In the genomic region with DNA sequence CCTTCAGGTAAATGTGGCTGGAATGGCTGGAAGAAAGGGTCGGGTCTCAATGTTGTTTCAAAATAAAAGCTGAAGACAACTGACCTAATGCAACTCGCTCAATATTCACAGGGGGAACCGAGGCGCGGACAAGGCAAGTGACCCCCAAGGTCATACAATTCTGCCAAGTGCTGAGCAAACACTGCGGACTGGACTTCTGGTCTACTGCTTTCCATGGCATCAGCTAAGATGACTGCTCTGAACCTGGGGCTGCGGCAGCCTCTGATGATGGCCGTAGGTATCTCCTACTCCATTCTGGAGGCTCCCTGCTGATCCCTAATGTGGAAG, we compare ENCODE assay signal across 26 cellular contexts. TPM values are rescaled to one million over a fixed set of nuclear protein-coding genes. Genes with fewer than 3 reads are reported as not detected.
"Had no signal": no experiment of that assay in that cellular context is flagged by ENCODE, and none has a peak within 500 bp of the region (broad histone marks: within the 10 kb centered on the region; RNA-seq: fewer than 3 reads in every experiment).

No MANE protein-coding gene starts in this region.

- H2AFZ ChIP-seq: hepatocyte had no signal

- H3K9me3 Mint-ChIP-seq: activated CD4-positive, alpha-beta T cell treated with anti-CD3 and anti-CD28 coated beads, Interleukin-2, amount 10 ng/mL, durations not matched to agents 24 days and 14 days; activated CD8-positive, alpha-beta T cell treated with anti-CD3 and anti-CD28 coated beads for 36 hours; activated naive CD4-positive, alpha-beta T cell treated with anti-CD3 and anti-CD28 coated beads, Interleukin-2, amount 50 U/mL, for 24 hours; nephron progenitor cell had no signal

- H3K9me3 ChIP-seq: ascending aorta, esophagus muscularis mucosa, prostate gland, thyroid gland had no signal

- FAIRE-seq: colon, frontal cortex, urothelium cell line had no signal

- H3K27ac ChIP-seq: ascending aorta, brain microvascular endothelial cell, esophagus muscularis mucosa, hepatocyte, prostate gland, thyroid gland had no signal

- H3K36me3 ChIP-seq: brain microvascular endothelial cell, prostate gland, thyroid gland had no signal

- ATAC-seq: activated CD4-positive, CD25-positive, alpha-beta regulatory T cell treated with anti-CD3 and anti-CD28 coated beads, Interleukin-2, amount 50 U/mL, for 24 hours; activated CD8-positive, alpha-beta T cell treated with anti-CD3 and anti-CD28 coated beads for 36 hours had no signal

- DNase-seq: activated CD4-positive, alpha-beta T cell treated with anti-CD3 and anti-CD28 coated beads, Interleukin-2, amount 10 ng/mL, durations not matched to agents 24 days and 14 days; activated CD8-positive, alpha-beta T cell treated with anti-CD3 and anti-CD28 coated beads for 36 hours; activated gamma-delta T cell treated with Interleukin-2 at 50 U/mL for 16 hours; activated T-cell treated with anti-CD3 and anti-CD28 coated beads, Interleukin-2, amount 50 U/mL, for 1 hour; brain microvascular endothelial cell; central memory CD4-positive, alpha-beta T cell; glutamatergic neuron; mesenchymal stem cell; nephron progenitor cell; stimulated activated CD4-positive, alpha-beta T cell treated with anti-CD3 and anti-CD28 coated beads, Interleukin-2, amount 100 ng/mL, for 48 hours; stimulated activated CD8-positive, alpha-beta memory T cell treated with anti-CD3 and anti-CD28 coated beads, Interleukin-4, amount 100 ng/mL, for 48 hours; stimulated activated naive CD4-positive, alpha-beta T cell; thyroid gland had no signal

- H3K4me3 Mint-ChIP-seq: activated CD4-positive, alpha-beta T cell treated with anti-CD3 and anti-CD28 coated beads, Interleukin-2, amount 10 ng/mL, durations not matched to agents 24 days and 14 days; activated CD8-positive, alpha-beta T cell treated with anti-CD3 and anti-CD28 coated beads for 36 hours; activated naive CD4-positive, alpha-beta T cell treated with anti-CD3 and anti-CD28 coated beads, Interleukin-2, amount 50 U/mL, for 24 hours; nephron progenitor cell had no signal

- H3K27ac Mint-ChIP-seq: activated CD4-positive, alpha-beta T cell treated with anti-CD3 and anti-CD28 coated beads, Interleukin-2, amount 10 ng/mL, durations not matched to agents 24 days and 14 days; activated CD8-positive, alpha-beta T cell treated with anti-CD3 and anti-CD28 coated beads for 36 hours; activated naive CD4-positive, alpha-beta T cell treated with anti-CD3 and anti-CD28 coated beads, Interleukin-2, amount 50 U/mL, for 24 hours had no signal

- H3K4me1 ChIP-seq: ascending aorta, prostate gland, thyroid gland had no signal

- H3K79me2 ChIP-seq: hepatocyte had no signal

- H3K27me3 ChIP-seq: ascending aorta, brain microvascular endothelial cell, hepatocyte, thyroid gland had no signal

- H3K4me3 ChIP-seq: ascending aorta, esophagus muscularis mucosa, hepatocyte, prostate gland, thyroid gland had no signal

- H3K36me3 Mint-ChIP-seq: activated naive CD4-positive, alpha-beta T cell treated with anti-CD3 and anti-CD28 coated beads, Interleukin-2, amount 50 U/mL, for 24 hours had no signal

- H3K27me3 Mint-ChIP-seq: activated CD4-positive, alpha-beta T cell treated with anti-CD3 and anti-CD28 coated beads, Interleukin-2, amount 10 ng/mL, durations not matched to agents 24 days and 14 days; activated CD8-positive, alpha-beta T cell treated with anti-CD3 and anti-CD28 coated beads for 36 hours; activated naive CD4-positive, alpha-beta T cell treated with anti-CD3 and anti-CD28 coated beads, Interleukin-2, amount 50 U/mL, for 24 hours had no signal

- H3K4me2 ChIP-seq: hepatocyte had no signal

RNA-seq across cellular contexts. Expression of a gene that starts 21.9 kb away (rescaled TPM):
- total RNA-seq: activated CD4-positive, alpha-beta T cell treated with anti-CD3 and anti-CD28 coated beads, Interleukin-2, amount 10 ng/mL, durations not matched to agents 24 days and 14 days; activated CD8-positive, alpha-beta T cell treated with anti-CD3 and anti-CD28 coated beads for 36 hours; mononuclear cell; myocyte; osteoblast; T-helper 2 cell treated with Interferon-gamma antibody and Interleukin-4, amounts not matched to agents 100 ng/mL and 5 ng/mL, for 36 hours had no signal
